Comparison of ENCODE assay signal across 26 cellular contexts in the genomic region with DNA sequence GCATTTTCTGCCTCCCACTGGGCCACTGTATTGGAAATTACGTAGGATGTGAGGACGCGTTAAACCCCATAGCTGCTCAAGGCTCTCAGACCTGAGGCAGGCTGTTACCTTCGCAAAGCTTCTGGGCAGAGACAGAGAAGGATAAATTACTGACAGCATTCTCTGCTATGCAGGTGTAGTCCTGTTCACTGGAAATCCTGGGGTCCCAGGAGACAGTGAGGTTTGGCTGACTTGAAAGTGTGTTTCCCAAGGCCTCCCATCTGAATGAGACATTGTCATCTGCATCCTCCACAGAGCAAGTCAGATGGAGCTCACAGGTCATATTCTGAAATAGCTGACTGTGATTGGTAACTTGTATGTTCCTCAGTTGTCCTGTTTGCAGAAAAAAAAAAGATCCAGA. TPM values are rescaled to one million over a fixed set of nuclear protein-coding genes. Genes with fewer than 3 reads are reported as not detected.
"Had no signal": no experiment of that assay in that cellular context is flagged by ENCODE, and none has a peak within 500 bp of the region (broad histone marks: within the 10 kb centered on the region; RNA-seq: fewer than 3 reads in every experiment).

No MANE protein-coding gene starts in this region.

- H3K36me3 ChIP-seq: sigmoid colon, tibial artery had no signal

- H3K4me1 Mint-ChIP-seq: activated CD4-positive, alpha-beta memory T cell treated with anti-CD3 and anti-CD28 coated beads, Interleukin-2, amount 10 ng/mL, durations not matched to agents 7 days and 5 days; activated naive CD8-positive, alpha-beta T cell treated with anti-CD3 and anti-CD28 coated beads, Interleukin-2, amount 10 ng/mL, durations not matched to agents 7 days and 5 days; mesothelial cell of epicardium had no signal

- H3K27me3 Mint-ChIP-seq: activated CD4-positive, alpha-beta memory T cell treated with anti-CD3 and anti-CD28 coated beads, Interleukin-2, amount 10 ng/mL, durations not matched to agents 7 days and 5 days; activated naive CD8-positive, alpha-beta T cell treated with anti-CD3 and anti-CD28 coated beads, Interleukin-2, amount 10 ng/mL, durations not matched to agents 7 days and 5 days; naive thymus-derived CD8-positive, alpha-beta T cell; progenitor cell of endocrine pancreas had no signal

- H3K9me3 ChIP-seq: sigmoid colon, tibial artery had no signal

- H3K27ac Mint-ChIP-seq: activated CD4-positive, alpha-beta memory T cell treated with anti-CD3 and anti-CD28 coated beads, Interleukin-2, amount 10 ng/mL, durations not matched to agents 7 days and 5 days; activated naive CD8-positive, alpha-beta T cell treated with anti-CD3 and anti-CD28 coated beads, Interleukin-2, amount 10 ng/mL, durations not matched to agents 7 days and 5 days; activated T-cell treated with anti-CD3 and anti-CD28 coated beads, Interleukin-2, amount 50 U/mL, for 72 hours; mesothelial cell of epicardium; progenitor cell of endocrine pancreas; T-helper 1 cell treated with Interleukin-12 subunit alpha and Interleukin-12 subunit beta and Interleukin-4 antibody, amounts not matched to agents 30 μg/mL and 1 μg/mL, for 36 hours had no signal

- H3K4me2 ChIP-seq: smooth muscle cell had no signal

- DNase-seq: activated CD4-positive, alpha-beta memory T cell treated with anti-CD3 and anti-CD28 coated beads, Interleukin-2, amount 10 ng/mL, durations not matched to agents 7 days and 5 days; activated CD4-positive, alpha-beta T cell treated with anti-CD3 and anti-CD28 coated beads for 48 hours; activated gamma-delta T cell; activated naive CD8-positive, alpha-beta T cell treated with anti-CD3 and anti-CD28 coated beads, Interleukin-2, amount 10 ng/mL, durations not matched to agents 7 days and 5 days; activated T-cell treated with anti-CD3 and anti-CD28 coated beads, Interleukin-2, amount 50 U/mL, for 72 hours; cerebellar nuclear complex; erythroblast; foreskin melanocyte; glutamatergic neuron; hypothalamus; left ventricle myocardium superior; mammary epithelial cell; naive thymus-derived CD8-positive, alpha-beta T cell; retina; sigmoid colon; stimulated activated CD4-positive, alpha-beta T cell treated with anti-CD3 and anti-CD28 coated beads, Interleukin-2, amount 100 ng/mL, for 48 hours; stimulated activated CD8-positive, alpha-beta memory T cell treated with anti-CD3 and anti-CD28 coated beads, Interleukin-4, amount 100 ng/mL, for 48 hours; stimulated activated naive CD4-positive, alpha-beta T cell treated with Interleukin-2 at 50 U/mL for 16 hours; substantia nigra; T1000; tibial artery had no signal

- H3K4me1 ChIP-seq: sigmoid colon, tibial artery had no signal

- H3K36me3 Mint-ChIP-seq: mesothelial cell of epicardium had no signal

- ATAC-seq: activated T-cell treated with anti-CD3 and anti-CD28 coated beads, Interleukin-2, amount 50 U/mL, for 72 hours; left ventricle myocardium superior; naive thymus-derived CD8-positive, alpha-beta T cell had no signal

- H3K4me3 Mint-ChIP-seq: activated CD4-positive, alpha-beta memory T cell treated with anti-CD3 and anti-CD28 coated beads, Interleukin-2, amount 10 ng/mL, durations not matched to agents 7 days and 5 days; activated naive CD8-positive, alpha-beta T cell treated with anti-CD3 and anti-CD28 coated beads, Interleukin-2, amount 10 ng/mL, durations not matched to agents 7 days and 5 days; activated T-cell treated with anti-CD3 and anti-CD28 coated beads, Interleukin-2, amount 50 U/mL, for 72 hours; mesothelial cell of epicardium; naive thymus-derived CD8-positive, alpha-beta T cell; T-helper 1 cell treated with Interleukin-12 subunit alpha and Interleukin-12 subunit beta and Interleukin-4 antibody, amounts not matched to agents 30 μg/mL and 1 μg/mL, for 36 hours had no signal

- H3K27ac ChIP-seq: sigmoid colon, tibial artery had no signal

- H3K4me3 ChIP-seq: sigmoid colon, smooth muscle cell, tibial artery had no signal

- H3K9me3 Mint-ChIP-seq: mesothelial cell of epicardium; naive thymus-derived CD8-positive, alpha-beta T cell; T-helper 1 cell treated with Interleukin-12 subunit alpha and Interleukin-12 subunit beta and Interleukin-4 antibody, amounts not matched to agents 30 μg/mL and 1 μg/mL, for 36 hours had no signal

- H3K27me3 ChIP-seq: sigmoid colon had no signal

RNA-seq across cellular contexts. Expression of a gene that starts 32.0 kb away (rescaled TPM):
- total RNA-seq: mammary epithelial cell, mesothelial cell of epicardium, osteoblast, progenitor cell of endocrine pancreas, smooth muscle cell had no signal
- polyA plus RNA-seq: mammary epithelial cell, smooth muscle cell had no signal
